ENCODE assay signal across 5 cellular contexts in the genomic region with DNA sequence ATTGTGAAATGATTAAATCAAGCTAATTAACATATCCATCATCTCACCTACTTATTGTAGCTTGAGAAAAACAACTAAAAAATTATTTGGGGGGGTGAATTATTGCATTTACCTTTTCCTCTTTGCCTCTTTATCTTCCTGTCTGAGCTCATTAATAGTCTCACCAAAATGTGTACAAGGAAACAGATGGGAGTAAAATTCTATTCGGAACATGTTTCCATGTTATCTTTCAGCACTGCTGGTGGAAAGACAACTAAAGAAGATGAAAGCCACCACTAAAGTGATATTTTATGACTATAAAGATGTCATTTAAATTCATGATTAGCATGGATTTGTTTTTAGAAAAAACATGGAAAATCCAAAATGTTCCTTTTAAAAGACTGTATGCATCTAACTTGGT.
"Had no signal": no experiment of that assay in that cellular context is flagged by ENCODE, and none has a peak within 500 bp of the region (broad histone marks: within the 10 kb centered on the region; RNA-seq: fewer than 3 reads in every experiment).

No MANE protein-coding gene starts in this region.

- ATAC-seq: HepG2, K562 had no signal

- DNase-seq: IMR-90, KBM-7, KG1 had no signal
